Comparison of ENCODE assay signal across 13 cellular contexts in genomic region chr10:88883443-88883799, GRCh38. TPM values are rescaled to one million over a fixed set of nuclear protein-coding genes. Genes with fewer than 3 reads are reported as not detected.
DNase-seq lines count a peak whose midpoint lies in the region; ATAC-seq and TF ChIP-seq lines count a peak whose summit lies in the region.
"Had no signal": no experiment of that assay in that cellular context is flagged by ENCODE, and none has a peak within 500 bp of the region (broad histone marks: within the 10 kb centered on the region; RNA-seq: fewer than 3 reads in every experiment).

No MANE protein-coding gene starts in this region.

- H3K27ac ChIP-seq in CD8-positive, alpha-beta T cell (ENCODE audit: low read depth, low read length) = no peak overlapping the region
- peak overlapping the region; percentile 41 for H3K27ac ChIP-seq in mesenchymal stem cell (ENCODE audit: low read length, poor library complexity, severe bottlenecking)
- no peak overlapping the region for H3K27ac ChIP-seq in right lobe of liver
- H3K27ac ChIP-seq: suprapubic skin had no signal

- POLR2A ChIA-PET in CD8-positive, alpha-beta T cell (lab: Charles Lee) = no interaction called here
- POLR2A ChIA-PET in activated CD8-positive, alpha-beta T cell treated with anti-CD3 and anti-CD28 coated beads, Interleukin-2, amount 10 ng/mL, durations not matched to agents 7 days and 5 days (lab: Charles Lee) = interaction anchor here (1.1 kb wide), 1 partner anchor 18 kb away, joined by 6 read pairs; no protein-coding TSS in a partner anchor

- DNase-seq in CD8-positive, alpha-beta T cell = no peak
- DNase-seq in HFFc6 (no peak), mesenchymal stem cell (peak; percentile 29), DMS79 treated with DMSO at 0.1 percent for 48 hours (lab: John Stamatoyannopoulos, UW) (no peak), right lobe of liver (no peak), NCI-H510A (lab: John Stamatoyannopoulos, UW) (no peak), NOMO-1 treated with DMSO at 0.1 percent for 48 hours (lab: John Stamatoyannopoulos, UW; ENCODE audit: unreplicated experiment) (no peak)
- DNase-seq in activated CD8-positive, alpha-beta T cell treated with anti-CD3 and anti-CD28 coated beads, Interleukin-2, amount 10 ng/mL, durations not matched to agents 7 days and 5 days = no peak
- DNase-seq: hypothalamus, NCI-H1436 treated with DMSO at 0.1 percent for 48 hours, Right ventricle myocardium superior had no signal

- no peak overlapping the region for H2BK15ac ChIP-seq in mesenchymal stem cell (ENCODE audit: low read depth, poor library complexity, severe bottlenecking)

- TF ChIP-seq CTCF in CD8-positive, alpha-beta T cell (IDR thresholded peaks at IDR 0.05) = no peak
- TF ChIP-seq CTCF in HFFc6 (IDR thresholded peaks at IDR 0.05) (no peak), right lobe of liver (IDR thresholded peaks at IDR 0.05) (no peak)

- peaks cover 12% of the 10 kb centered on the region for H3K36me3 Mint-ChIP-seq in CD8-positive, alpha-beta T cell
- H3K36me3 Mint-ChIP-seq in HFFc6 (ENCODE audit: low read depth) = peaks cover 46% of the 10 kb centered on the region
- H3K36me3 Mint-ChIP-seq in activated CD8-positive, alpha-beta T cell treated with anti-CD3 and anti-CD28 coated beads, Interleukin-2, amount 10 ng/mL, durations not matched to agents 7 days and 5 days (ENCODE audit: low read depth) = peaks cover 55% of the 10 kb centered on the region

- no peak overlapping the region for H3K4me3 ChIP-seq in CD8-positive, alpha-beta T cell (ENCODE audit: low read depth, low read length)
- peak overlapping the region in 1 of 2 experiments; percentile 38 for H3K4me3 ChIP-seq in mesenchymal stem cell (ENCODE audit: insufficient read depth in 1 of 2, low read depth in 1 of 2, low read length in 2 of 2)
- no peak overlapping the region for H3K4me3 ChIP-seq in right lobe of liver
- H3K4me3 ChIP-seq: suprapubic skin had no signal

- no peak overlapping the region for H4K8ac ChIP-seq in mesenchymal stem cell (ENCODE audit: low read length)

- no peak for TF ChIP-seq POLR2A in right lobe of liver (IDR thresholded peaks at IDR 0.05)

- peak overlapping the region; percentile 72 for H3K4me3 Mint-ChIP-seq in CD8-positive, alpha-beta T cell
- peak overlapping the region; percentile 98 for H3K4me3 Mint-ChIP-seq in HFFc6
- H3K4me3 Mint-ChIP-seq in activated CD8-positive, alpha-beta T cell treated with anti-CD3 and anti-CD28 coated beads, Interleukin-2, amount 10 ng/mL, durations not matched to agents 7 days and 5 days = peak overlapping the region; percentile 98
- H3K4me3 Mint-ChIP-seq: dendritic cell treated with granulocyte-macrophage colony-stimulating factor and Interleukin-4, amounts not matched to agents 40 ng/mL and 50 ng/mL, for 4 days had no signal

- H3K4me1 Mint-ChIP-seq in CD8-positive, alpha-beta T cell (ENCODE audit: low read depth) = peaks cover 81% of the 10 kb centered on the region
- H3K4me1 Mint-ChIP-seq in HFFc6 (ENCODE audit: low read depth) = peaks cover 80% of the 10 kb centered on the region
- H3K4me1 Mint-ChIP-seq in activated CD8-positive, alpha-beta T cell treated with anti-CD3 and anti-CD28 coated beads, Interleukin-2, amount 10 ng/mL, durations not matched to agents 7 days and 5 days (ENCODE audit: low read depth) = peaks cover 78% of the 10 kb centered on the region

- H3K14ac ChIP-seq in mesenchymal stem cell (ENCODE audit: low read length in 2 of 2) = no peak overlapping the region

- no peaks in the 10 kb centered on the region for H3K9me3 Mint-ChIP-seq in CD8-positive, alpha-beta T cell
- H3K9me3 Mint-ChIP-seq in HFFc6 = no peaks in the 10 kb centered on the region
- no peaks in the 10 kb centered on the region for H3K9me3 Mint-ChIP-seq in activated CD8-positive, alpha-beta T cell treated with anti-CD3 and anti-CD28 coated beads, Interleukin-2, amount 10 ng/mL, durations not matched to agents 7 days and 5 days (ENCODE audit: insufficient read depth)
- H3K9me3 Mint-ChIP-seq: dendritic cell treated with granulocyte-macrophage colony-stimulating factor and Interleukin-4, amounts not matched to agents 40 ng/mL and 50 ng/mL, for 4 days had no signal

- no peak for ATAC-seq in CD8-positive, alpha-beta T cell
- no peak for ATAC-seq in activated CD8-positive, alpha-beta T cell treated with anti-CD3 and anti-CD28 coated beads, Interleukin-2, amount 10 ng/mL, durations not matched to agents 7 days and 5 days
- ATAC-seq in right lobe of liver = no peak

- H3K9me3 ChIP-seq in CD8-positive, alpha-beta T cell (ENCODE audit: low read length) = no peaks in the 10 kb centered on the region
- H3K9me3 ChIP-seq in mesenchymal stem cell (ENCODE audit: control insufficient read depth, low read length) = no peaks in the 10 kb centered on the region
- no peaks in the 10 kb centered on the region for H3K9me3 ChIP-seq in right lobe of liver
- H3K9me3 ChIP-seq: suprapubic skin had no signal

- H2AK5ac ChIP-seq in mesenchymal stem cell (ENCODE audit: low read length, severe bottlenecking) = no peak overlapping the region

- no peaks in the 10 kb centered on the region for H3K27me3 ChIP-seq in CD8-positive, alpha-beta T cell (ENCODE audit: insufficient read depth, low read length)
- no peaks in the 10 kb centered on the region for H3K27me3 ChIP-seq in mesenchymal stem cell (ENCODE audit: control insufficient read depth in 1 of 2, insufficient read depth in 1 of 2, low read length in 2 of 2)
- H3K27me3 ChIP-seq in right lobe of liver = no peaks in the 10 kb centered on the region
- H3K27me3 ChIP-seq: suprapubic skin had no signal

- peak overlapping the region; percentile 94 for H3K9ac ChIP-seq in mesenchymal stem cell (ENCODE audit: low read length)

- peaks cover 5% of the 10 kb centered on the region for H3K79me1 ChIP-seq in mesenchymal stem cell (replicated peaks; ENCODE audit: low read length, poor library complexity, severe bottlenecking)

- no peak overlapping the region for H3K18ac ChIP-seq in mesenchymal stem cell (ENCODE audit: low read depth in 1 of 2, low read length in 2 of 2)

- intact Hi-C loops in CD8-positive, alpha-beta T cell (cut with DNase I, micrococcal nuclease) = loop anchor here (5.0 kb wide), 2 partner anchors 49 to 529 kb away; partner anchors contain the start of gene IFIT5 (in 1 of the 2)
- intact Hi-C loops in right lobe of liver (cut with DNase I) = no loop called here

- H3K27me3 Mint-ChIP-seq in CD8-positive, alpha-beta T cell (ENCODE audit: low read depth) = no peaks in the 10 kb centered on the region
- no peaks in the 10 kb centered on the region for H3K27me3 Mint-ChIP-seq in HFFc6 (ENCODE audit: insufficient read depth)
- no peaks in the 10 kb centered on the region for H3K27me3 Mint-ChIP-seq in activated CD8-positive, alpha-beta T cell treated with anti-CD3 and anti-CD28 coated beads, Interleukin-2, amount 10 ng/mL, durations not matched to agents 7 days and 5 days (ENCODE audit: low read depth)
- H3K27me3 Mint-ChIP-seq: dendritic cell treated with granulocyte-macrophage colony-stimulating factor and Interleukin-4, amounts not matched to agents 40 ng/mL and 50 ng/mL, for 4 days had no signal

- no peak overlapping the region for H2BK12ac ChIP-seq in mesenchymal stem cell (ENCODE audit: low read length in 2 of 2)

- H3K4me1 ChIP-seq in CD8-positive, alpha-beta T cell (ENCODE audit: insufficient read depth, low read length) = peaks cover 54% of the 10 kb centered on the region
- H3K4me1 ChIP-seq in mesenchymal stem cell (ENCODE audit: control insufficient read depth, insufficient read depth, low read depth, low read length) = peaks cover 1% of the 10 kb centered on the region
- H3K4me1 ChIP-seq in right lobe of liver = peaks cover 0 to 5% (median 2%) of the 10 kb centered on the region in 4 donors

- H3K4me2 ChIP-seq in mesenchymal stem cell (ENCODE audit: low read length, poor library complexity, severe bottlenecking) = no peak overlapping the region

- CTCF ChIA-PET in CD8-positive, alpha-beta T cell (lab: Charles Lee) = interaction anchor here (1.1 to 1.3 kb wide), 2 partner anchors 49 to 51 kb away, joined by 4 to 5 read pairs; no protein-coding TSS in a partner anchor
- CTCF ChIA-PET in activated CD8-positive, alpha-beta T cell treated with anti-CD3 and anti-CD28 coated beads, Interleukin-2, amount 10 ng/mL, durations not matched to agents 7 days and 5 days (lab: Charles Lee) = interaction anchor here (1.7 to 6.4 kb wide), 3 partner anchors 19 to 50 kb away, joined by 5 to 38 read pairs (median 24); no protein-coding TSS in a partner anchor

- peak overlapping the region in 1 of 2 experiments; percentile 67 for H3K4ac ChIP-seq in mesenchymal stem cell (ENCODE audit: low read depth in 1 of 2, low read length in 2 of 2)

- no peaks in the 10 kb centered on the region for H3K36me3 ChIP-seq in CD8-positive, alpha-beta T cell (ENCODE audit: insufficient read depth, low read length)
- H3K36me3 ChIP-seq in mesenchymal stem cell (ENCODE audit: control insufficient read depth in 1 of 2, insufficient read depth in 2 of 2, low read depth in 1 of 2, low read length in 2 of 2) (no peaks in the 10 kb centered on the region), right lobe of liver (no peaks in the 10 kb centered on the region)
- H3K36me3 ChIP-seq: suprapubic skin had no signal

- no peak overlapping the region for H4K91ac ChIP-seq in mesenchymal stem cell (ENCODE audit: low read length)

- 67% methylated on average over 1 of the region's 2 CpGs for WGBS in mesenchymal stem cell
- 65% methylated on average over 2 of the region's 2 CpGs for WGBS in right lobe of liver (ENCODE audit: insufficient coverage, low coverage, low lambda C conversion rate, missing lambda C conversion rate)

- no peak overlapping the region for H3K23ac ChIP-seq in mesenchymal stem cell (ENCODE audit: low read length in 2 of 2)

- H2BK120ac ChIP-seq in mesenchymal stem cell (ENCODE audit: low read depth, low read length) = no peak overlapping the region

- no peak overlapping the region for H3K27ac Mint-ChIP-seq in CD8-positive, alpha-beta T cell
- peak overlapping the region; percentile 95 for H3K27ac Mint-ChIP-seq in HFFc6
- H3K27ac Mint-ChIP-seq in activated CD8-positive, alpha-beta T cell treated with anti-CD3 and anti-CD28 coated beads, Interleukin-2, amount 10 ng/mL, durations not matched to agents 7 days and 5 days = peak overlapping the region; percentile 15
- H3K27ac Mint-ChIP-seq: dendritic cell treated with granulocyte-macrophage colony-stimulating factor and Interleukin-4, amounts not matched to agents 40 ng/mL and 50 ng/mL, for 4 days had no signal

- no peak overlapping the region for H2BK5ac ChIP-seq in mesenchymal stem cell (ENCODE audit: low read depth, low read length, poor library complexity, severe bottlenecking)

- H2AFZ ChIP-seq in mesenchymal stem cell (ENCODE audit: low read depth, low read length) = no peak overlapping the region

RNA-seq across cellular contexts. Expression of gene STAMBPL1, which starts 3.4 kb away (rescaled TPM):
- total RNA-seq in CD8-positive, alpha-beta T cell = 10 to 100 TPM; 16.5 to 18.9 TPM
- total RNA-seq in HFFc6 (2021; fragmentation: NEBNext Ultra II Directional; extraction: Animal tissue kit (Norgen Biotek cat#: 25700)) = 10 to 100 TPM; 28.8 to 44.9 (median 40.6) TPM
- 10 to 100 TPM; 67.6 TPM for total RNA-seq in activated CD8-positive, alpha-beta T cell treated with anti-CD3 and anti-CD28 coated beads, Interleukin-2, amount 10 ng/mL, durations not matched to agents 7 days and 5 days
- polyA plus RNA-seq in mesenchymal stem cell (2013, experiment 1 of 2) = 8.3 TPM
- 9.1 TPM for polyA plus RNA-seq in mesenchymal stem cell (2013, experiment 2 of 2)
- 1 to 10 TPM in 5 of 6 experiments, under 1 TPM in 1; 0.66 to 8.0 (median 4.2) TPM for total RNA-seq in right lobe of liver

RNA-seq across cellular contexts. Expression of gene ANKRD22, which starts 31.8 kb away (rescaled TPM):
- not detected for total RNA-seq in CD8-positive, alpha-beta T cell
- not detected for total RNA-seq in HFFc6 (2021; fragmentation: NEBNext Ultra II Directional; extraction: Animal tissue kit (Norgen Biotek cat#: 25700))
- total RNA-seq in activated CD8-positive, alpha-beta T cell treated with anti-CD3 and anti-CD28 coated beads, Interleukin-2, amount 10 ng/mL, durations not matched to agents 7 days and 5 days = under 1 TPM in 1 of 2 experiments, not detected in 1; 0.45 TPM
- polyA plus RNA-seq in mesenchymal stem cell (2013, experiment 1 of 2) = not detected
- polyA plus RNA-seq in mesenchymal stem cell (2013, experiment 2 of 2) = 0.04 TPM
- 1 to 10 TPM in 2 of 6 experiments, under 1 TPM in 1, not detected in 3; 0.54 to 1.2 (median 1.2) TPM for total RNA-seq in right lobe of liver
- total RNA-seq: Right ventricle myocardium superior had no signal

Comparison
In these comparisons a context has a peak if more than half of its experiments do, and no peak if none do; other contexts are left out.
1. intact Hi-C loops: an anchor here in CD8-positive, alpha-beta T cell (5.0 kb wide); none called in right lobe of liver.